10 cellular contexts compared by ENCODE assay signal in the genomic region with DNA sequence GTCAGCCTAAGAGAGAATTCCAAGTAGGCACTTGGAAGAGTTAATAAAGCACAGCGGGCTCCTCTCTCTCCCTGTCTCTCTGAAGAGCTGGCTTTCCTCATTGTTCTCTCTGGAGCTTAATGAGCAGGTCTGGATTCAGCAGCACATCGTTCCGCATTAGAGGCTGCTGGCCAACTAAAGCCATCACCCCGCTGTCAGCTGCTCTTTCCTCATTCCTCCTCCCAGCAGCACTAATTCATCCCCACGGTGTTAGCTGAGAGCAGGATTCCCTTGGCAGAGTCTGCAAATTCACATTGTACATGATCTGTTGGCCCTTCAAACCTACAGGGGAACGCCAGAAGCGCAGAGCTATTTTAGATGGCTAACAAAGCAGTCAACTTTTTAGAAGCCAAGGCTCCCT. TPM values are rescaled to one million over a fixed set of nuclear protein-coding genes. Genes with fewer than 3 reads are reported as not detected.
A peak's percentile ranks its signal among the peaks of the same experiment; 100 is the strongest.
DNase-seq lines count a peak whose midpoint lies in the region; ATAC-seq, FAIRE-seq and TF ChIP-seq lines count a peak whose summit lies in the region.
"Had no signal": no experiment of that assay in that cellular context is flagged by ENCODE, and none has a peak within 500 bp of the region (broad histone marks: within the 10 kb centered on the region; RNA-seq: fewer than 3 reads in every experiment).

No MANE protein-coding gene starts in this region.

- H3K36me3 ChIP-seq in cardiac muscle cell: no peaks in the 10 kb centered on the region

- no peaks in the 10 kb centered on the region for H3K9me3 ChIP-seq in cardiac muscle cell (ENCODE audit: low read depth)

- peaks cover 5% of the 10 kb centered on the region for H3K4me1 ChIP-seq in cardiac muscle cell (ENCODE audit: low read depth)

- peak overlapping the region; percentile 29 for H3K27ac Mint-ChIP-seq in osteocyte (ENCODE audit: unreplicated experiment)
- no peak overlapping the region for H3K27ac Mint-ChIP-seq in activated CD4-positive, alpha-beta T cell treated with anti-CD3 and anti-CD28 coated beads, Interleukin-2, amount 10 ng/mL, durations not matched to agents 7 days and 5 days
- peak overlapping the region in 1 of 6 donors; percentile 30 for H3K27ac Mint-ChIP-seq in immature natural killer cell
- H3K27ac Mint-ChIP-seq: CD8-positive, alpha-beta T cell had no signal

- H3K4me1 Mint-ChIP-seq in osteocyte (ENCODE audit: unreplicated experiment) (peaks cover 2% of the 10 kb centered on the region), immature natural killer cell (peaks cover 2 to 4% of the 10 kb centered on the region in 2 donors)
- no peaks in the 10 kb centered on the region for H3K4me1 Mint-ChIP-seq in activated CD4-positive, alpha-beta T cell treated with anti-CD3 and anti-CD28 coated beads, Interleukin-2, amount 10 ng/mL, durations not matched to agents 7 days and 5 days

- H3K36me3 Mint-ChIP-seq in osteocyte (ENCODE audit: unreplicated experiment) (peaks cover 17% of the 10 kb centered on the region), immature natural killer cell (peaks cover 27 to 54% (median 30%) of the 10 kb centered on the region in 3 donors)
- H3K36me3 Mint-ChIP-seq in activated CD4-positive, alpha-beta T cell treated with anti-CD3 and anti-CD28 coated beads, Interleukin-2, amount 10 ng/mL, durations not matched to agents 7 days and 5 days (ENCODE audit: low read depth): peaks cover 63% of the 10 kb centered on the region

- peak; percentile 5 for DNase-seq in DMS153 (lab: John Stamatoyannopoulos, UW)
- peak; percentile 13 to 68 for DNase-seq in cardiac muscle cell (ENCODE audit: low read depth in 1 of 2, low spot score in 1 of 2)
- no peak for DNase-seq in osteocyte (ENCODE audit: extremely low spot score, unreplicated experiment)
- no peak for DNase-seq in GM12891 (ENCODE audit: insufficient read length, low spot score)
- no peak for DNase-seq in activated CD4-positive, alpha-beta T cell treated with anti-CD3 and anti-CD28 coated beads, Interleukin-2, amount 10 ng/mL, durations not matched to agents 7 days and 5 days
- DNase-seq in immature natural killer cell: no peak
- DNase-seq: CD8-positive, alpha-beta T cell; NCI-H2029 had no signal

- H3K9me3 Mint-ChIP-seq in osteocyte (ENCODE audit: unreplicated experiment) (no peaks in the 10 kb centered on the region), immature natural killer cell (no peaks in the 10 kb centered on the region)
- H3K9me3 Mint-ChIP-seq in activated CD4-positive, alpha-beta T cell treated with anti-CD3 and anti-CD28 coated beads, Interleukin-2, amount 10 ng/mL, durations not matched to agents 7 days and 5 days: peaks cover 4% of the 10 kb centered on the region
- H3K9me3 Mint-ChIP-seq: CD8-positive, alpha-beta T cell had no signal

- no peak overlapping the region for H3K4me3 ChIP-seq in cardiac muscle cell

- TF ChIP-seq POLR2A in GM12891 (IDR thresholded peaks at IDR 0.05; ENCODE audit: low read depth, low read length): no peak

- no peak overlapping the region for H3K4me3 Mint-ChIP-seq in osteocyte (ENCODE audit: unreplicated experiment)
- no peak overlapping the region for H3K4me3 Mint-ChIP-seq in activated CD4-positive, alpha-beta T cell treated with anti-CD3 and anti-CD28 coated beads, Interleukin-2, amount 10 ng/mL, durations not matched to agents 7 days and 5 days
- H3K4me3 Mint-ChIP-seq in immature natural killer cell: no peak overlapping the region
- H3K4me3 Mint-ChIP-seq: CD8-positive, alpha-beta T cell had no signal

- no peak for FAIRE-seq in GM12891 (lab: Jason Lieb, UNC)

- ATAC-seq in SK-N-SH treated with all-trans-retinoic acid at 6 μM for 48 hours: peak; percentile 68
- ATAC-seq in HG03039 (IDR thresholded peaks at IDR 0.05; ENCODE audit: unreplicated experiment): no peak
- ATAC-seq: CD8-positive, alpha-beta T cell had no signal

- CTCF ChIA-PET in activated CD4-positive, alpha-beta T cell treated with anti-CD3 and anti-CD28 coated beads, Interleukin-2, amount 10 ng/mL, durations not matched to agents 7 days and 5 days (lab: Charles Lee): no interaction called here

- POLR2A ChIA-PET in activated CD4-positive, alpha-beta T cell treated with anti-CD3 and anti-CD28 coated beads, Interleukin-2, amount 10 ng/mL, durations not matched to agents 7 days and 5 days (lab: Charles Lee): interaction anchor here (0.6 kb wide), 1 partner anchor 233 kb away, joined by 3 read pairs; no protein-coding TSS in a partner anchor

- no peaks in the 10 kb centered on the region for H3K27me3 ChIP-seq in cardiac muscle cell

- TF ChIP-seq CTCF in cardiac muscle cell (IDR thresholded peaks at IDR 0.05; ENCODE audit: low read depth, low read length) (no peak), osteocyte (IDR thresholded peaks at IDR 0.05) (no peak)

- H3K27me3 Mint-ChIP-seq in osteocyte (ENCODE audit: unreplicated experiment) (no peaks in the 10 kb centered on the region), immature natural killer cell (ENCODE audit: low read depth in 3 of 3) (peaks cover 0 to 8% (median 0%) of the 10 kb centered on the region in 3 donors)
- H3K27me3 Mint-ChIP-seq in activated CD4-positive, alpha-beta T cell treated with anti-CD3 and anti-CD28 coated beads, Interleukin-2, amount 10 ng/mL, durations not matched to agents 7 days and 5 days: no peaks in the 10 kb centered on the region

- no peak overlapping the region for H3K27ac ChIP-seq in cardiac muscle cell

TF ChIP-seq in SK-N-SH treated with all-trans-retinoic acid at 6 μM for 48 hours, 23 proteins besides CTCF, POLR2A, EP300 and RAD21 (continues in another document):
- no peak for TF ChIP-seq GLIS3 (CRISPR knock-in tag; IDR thresholded peaks at IDR 0.05)
- no peak for TF ChIP-seq ZC3H10 (CRISPR knock-in tag; IDR thresholded peaks at IDR 0.05)
- TF ChIP-seq ZFP3 (CRISPR knock-in tag; IDR thresholded peaks at IDR 0.05): no peak
- TF ChIP-seq, protein P1, sequence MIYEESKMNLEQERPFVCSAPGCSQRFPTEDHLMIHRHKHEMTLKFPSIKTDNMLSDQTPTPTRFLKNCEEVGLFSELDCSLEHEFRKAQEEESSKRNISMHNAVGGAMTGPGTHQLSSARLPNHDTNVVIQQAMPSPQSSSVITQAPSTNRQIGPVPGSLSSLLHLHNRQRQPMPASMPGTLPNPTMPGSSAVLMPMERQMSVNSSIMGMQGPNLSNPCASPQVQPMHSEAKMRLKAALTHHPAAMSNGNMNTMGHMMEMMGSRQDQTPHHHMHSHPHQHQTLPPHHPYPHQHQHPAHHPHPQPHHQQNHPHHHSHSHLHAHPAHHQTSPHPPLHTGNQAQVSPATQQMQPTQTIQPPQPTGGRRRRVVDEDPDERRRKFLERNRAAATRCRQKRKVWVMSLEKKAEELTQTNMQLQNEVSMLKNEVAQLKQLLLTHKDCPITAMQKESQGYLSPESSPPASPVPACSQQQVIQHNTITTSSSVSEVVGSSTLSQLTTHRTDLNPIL (CRISPR knock-in tag; IDR thresholded peaks at IDR 0.05; ENCODE audit: low read depth): no peak
- no peak for TF ChIP-seq CSDC2 (CRISPR knock-in tag; IDR thresholded peaks at IDR 0.05)
- peak; percentile 37; the same call in 1 of the 2 replicates for TF ChIP-seq TCF4 (CRISPR knock-in tag; IDR thresholded peaks at IDR 0.05; ENCODE audit: borderline replicate concordance)
- no peak for TF ChIP-seq ARNTL (CRISPR knock-in tag; IDR thresholded peaks at IDR 0.05; ENCODE audit: borderline replicate concordance, low read depth)

TF ChIP-seq in GM12891, 5 proteins besides CTCF, POLR2A, EP300 and RAD21:
- TF ChIP-seq TAF1 (IDR thresholded peaks at IDR 0.05; ENCODE audit: low read depth, low read length) (no peak), POU2F2 (IDR thresholded peaks at IDR 0.05; ENCODE audit: low read depth, low read length) (no peak), SPI1 (IDR thresholded peaks at IDR 0.05; ENCODE audit: low read depth, low read length) (no peak), POLR2AphosphoS5 (IDR thresholded peaks at IDR 0.05; ENCODE audit: low read depth, low read length) (no peak), PAX5 (IDR thresholded peaks at IDR 0.05; ENCODE audit: insufficient read depth, low read length, severe bottlenecking) (no peak)

RNA-seq across cellular contexts. Expression of a gene that starts 44.2 kb away (rescaled TPM):
- 2.4 and 11.4 TPM in 2 replicates for total RNA-seq in cardiac muscle cell
- polyA plus RNA-seq in cardiac muscle cell: 10.1 and 30.6 TPM in 2 replicates
- 2.7 and 3.1 TPM in 2 replicates for total RNA-seq in osteocyte
- polyA plus RNA-seq in GM12891 (2012; ENCODE audit: low read depth, missing spikeins): 7.4 TPM
- 10 to 100 TPM; 35.6 to 42.4 TPM for total RNA-seq in activated CD4-positive, alpha-beta T cell treated with anti-CD3 and anti-CD28 coated beads, Interleukin-2, amount 10 ng/mL, durations not matched to agents 7 days and 5 days
- polyA plus RNA-seq in immature natural killer cell: 1 to 10 TPM in 1 of 3 donors, under 1 TPM in 2; 0.67 to 1.0 (median 0.77) TPM

Comparison
In these comparisons a context has a peak if more than half of its experiments do, and no peak if none do; other contexts are left out.
1. DNase-seq: peak in DMS153 (single experiment) and cardiac muscle cell (2 of 2); none in osteocyte (single experiment), GM12891 (single experiment), activated CD4-positive, alpha-beta T cell treated with anti-CD3 and anti-CD28 coated beads, Interleukin-2, amount 10 ng/mL, durations not matched to agents 7 days and 5 days (single experiment) and immature natural killer cell (0 of 3).